23 cellular contexts compared by ENCODE assay signal in the genomic region with DNA sequence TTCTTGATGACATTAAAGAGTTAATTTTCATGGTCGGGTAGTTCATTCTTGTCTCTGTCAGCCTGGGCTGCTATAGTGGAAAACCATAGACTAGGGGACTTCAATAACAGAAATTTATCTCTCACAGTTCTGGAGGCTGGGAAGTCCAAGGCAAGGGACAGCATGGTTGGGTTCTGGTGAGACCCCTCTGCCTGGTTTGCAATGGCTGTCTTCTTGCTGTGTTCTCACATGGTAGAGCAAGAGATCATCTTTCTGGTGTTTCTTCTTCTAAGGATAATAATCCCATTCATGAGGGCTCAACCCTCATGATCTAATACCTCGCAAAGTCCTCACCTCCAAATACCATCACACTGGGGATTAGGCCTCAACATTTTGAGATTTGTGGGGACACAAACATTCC. TPM values are rescaled to one million over a fixed set of nuclear protein-coding genes. Genes with fewer than 3 reads are reported as not detected.
DNase-seq lines count a peak whose midpoint lies in the region; ATAC-seq and FAIRE-seq lines count a peak whose summit lies in the region.
"Had no signal": no experiment of that assay in that cellular context is flagged by ENCODE, and none has a peak within 500 bp of the region (broad histone marks: within the 10 kb centered on the region; RNA-seq: fewer than 3 reads in every experiment).

No MANE protein-coding gene starts in this region.

- FAIRE-seq in GM19239 (lab: Jason Lieb, UNC) = peak; percentile 55
- FAIRE-seq: islet of Langerhans, RCC 7860 had no signal

- no peak overlapping the region for H3K4me3 ChIP-seq in mesendoderm (ENCODE audit: low read length)
- H3K4me3 ChIP-seq: heart right ventricle, lung, skin epidermis, upper lobe of left lung had no signal

- peak overlapping the region; percentile 91 for H3K27ac Mint-ChIP-seq in T-helper 2 cell treated with Interferon-gamma antibody and Interleukin-4, amounts not matched to agents 5 μg/mL and 100 μg/mL, for 36 hours
- peak overlapping the region; percentile 91 for H3K27ac Mint-ChIP-seq in activated CD8-positive, alpha-beta memory T cell treated with anti-CD3 and anti-CD28 coated beads, Interleukin-2, amount 10 ng/mL, durations not matched to agents 7 days and 5 days
- H3K27ac Mint-ChIP-seq in naive thymus-derived CD8-positive, alpha-beta T cell = peak overlapping the region; percentile 94 to 98 (median 96)
- H3K27ac Mint-ChIP-seq: nephron, progenitor cell of endocrine pancreas had no signal

- H4K5ac ChIP-seq in mesendoderm (ENCODE audit: low read length) = no peak overlapping the region

- no peak overlapping the region for H3K4me2 ChIP-seq in mesendoderm (ENCODE audit: low read length)
- H3K4me2 ChIP-seq: SK-N-SH had no signal

- no peak overlapping the region for H3K18ac ChIP-seq in mesendoderm (ENCODE audit: low read length)

- H3K4ac ChIP-seq in mesendoderm (ENCODE audit: low read depth, low read length) = no peak overlapping the region

- no peaks in the 10 kb centered on the region for H3K27me3 Mint-ChIP-seq in T-helper 2 cell treated with Interferon-gamma antibody and Interleukin-4, amounts not matched to agents 5 μg/mL and 100 μg/mL, for 36 hours (ENCODE audit: low read depth)
- H3K27me3 Mint-ChIP-seq in activated CD8-positive, alpha-beta memory T cell treated with anti-CD3 and anti-CD28 coated beads, Interleukin-2, amount 10 ng/mL, durations not matched to agents 7 days and 5 days = no peaks in the 10 kb centered on the region
- H3K27me3 Mint-ChIP-seq in naive thymus-derived CD8-positive, alpha-beta T cell = no peaks in the 10 kb centered on the region
- H3K27me3 Mint-ChIP-seq: progenitor cell of endocrine pancreas had no signal

- H4K8ac ChIP-seq in mesendoderm (ENCODE audit: low read depth, low read length) = no peak overlapping the region

- peak overlapping the region; percentile 59 for H3K4me3 Mint-ChIP-seq in T-helper 2 cell treated with Interferon-gamma antibody and Interleukin-4, amounts not matched to agents 5 μg/mL and 100 μg/mL, for 36 hours
- H3K4me3 Mint-ChIP-seq in activated CD8-positive, alpha-beta memory T cell treated with anti-CD3 and anti-CD28 coated beads, Interleukin-2, amount 10 ng/mL, durations not matched to agents 7 days and 5 days = peak overlapping the region; percentile 30
- peak overlapping the region in 9 of 10 donors; percentile 36 to 84 (median 76) for H3K4me3 Mint-ChIP-seq in naive thymus-derived CD8-positive, alpha-beta T cell
- H3K4me3 Mint-ChIP-seq: nephron had no signal

- no peaks in the 10 kb centered on the region for H3K27me3 ChIP-seq in mesendoderm (ENCODE audit: insufficient read depth, low read length, poor library complexity)
- H3K27me3 ChIP-seq: upper lobe of left lung had no signal

- peaks cover 69% of the 10 kb centered on the region for H3K4me1 Mint-ChIP-seq in T-helper 2 cell treated with Interferon-gamma antibody and Interleukin-4, amounts not matched to agents 5 μg/mL and 100 μg/mL, for 36 hours (ENCODE audit: low read depth)
- peaks cover 89% of the 10 kb centered on the region for H3K4me1 Mint-ChIP-seq in activated CD8-positive, alpha-beta memory T cell treated with anti-CD3 and anti-CD28 coated beads, Interleukin-2, amount 10 ng/mL, durations not matched to agents 7 days and 5 days
- peaks cover 56 to 94% (median 86%) of the 10 kb centered on the region in 4 donors for H3K4me1 Mint-ChIP-seq in naive thymus-derived CD8-positive, alpha-beta T cell
- H3K4me1 Mint-ChIP-seq: nephron had no signal

- no peaks in the 10 kb centered on the region for H3K36me3 ChIP-seq in mesendoderm (ENCODE audit: control insufficient read depth, insufficient read depth, low read length)
- H3K36me3 ChIP-seq: upper lobe of left lung had no signal

- H3K27ac ChIP-seq in mesendoderm (ENCODE audit: low read depth, low read length) = no peak overlapping the region
- H3K27ac ChIP-seq: upper lobe of left lung had no signal

- DNase-seq in T-helper 2 cell treated with Interferon-gamma antibody and Interleukin-4, amounts not matched to agents 5 μg/mL and 100 μg/mL, for 36 hours (ENCODE audit: low spot score) = no peak
- DNase-seq in T-helper 2 cell = no peak
- no peak for DNase-seq in GM19239 (ENCODE audit: insufficient read length, low spot score)
- no peak for DNase-seq in activated CD8-positive, alpha-beta memory T cell treated with anti-CD3 and anti-CD28 coated beads, Interleukin-2, amount 10 ng/mL, durations not matched to agents 7 days and 5 days
- no peak for DNase-seq in naive thymus-derived CD8-positive, alpha-beta T cell
- DNase-seq in midbrain (lab: John Stamatoyannopoulos, UW) = no peak
- no peak for DNase-seq in mesendoderm
- DNase-seq: 8988T, amygdala, caudate nucleus, heart right ventricle, NCI-H1436 treated with DMSO at 0.1 percent for 48 hours, NCI-H774, SK-N-SH, upper lobe of left lung had no signal

- POLR2A ChIA-PET in naive thymus-derived CD8-positive, alpha-beta T cell (lab: Charles Lee) = interaction anchor here (1.0 to 5.8 kb wide), 26 partner anchors 8 to 192 kb away, joined by 3 to 66 read pairs (median 6); a partner anchor contains a TSS

- CTCF ChIA-PET in activated CD8-positive, alpha-beta memory T cell treated with anti-CD3 and anti-CD28 coated beads, Interleukin-2, amount 10 ng/mL, durations not matched to agents 7 days and 5 days (lab: Charles Lee) = interaction anchor here (0.7 to 2.6 kb wide), 5 partner anchors 10 to 61 kb away, joined by 3 to 28 read pairs (median 3); no protein-coding TSS in a partner anchor

- ATAC-seq in activated CD8-positive, alpha-beta memory T cell treated with anti-CD3 and anti-CD28 coated beads, Interleukin-2, amount 10 ng/mL, durations not matched to agents 7 days and 5 days = peak; percentile 2
- ATAC-seq in naive thymus-derived CD8-positive, alpha-beta T cell = peak; percentile 6 to 11
- no peak for ATAC-seq in GM19395 (IDR thresholded peaks at IDR 0.05; ENCODE audit: unreplicated experiment)
- ATAC-seq: heart right ventricle had no signal

- no peak overlapping the region for H3K9ac ChIP-seq in mesendoderm (ENCODE audit: low read length)
- H3K9ac ChIP-seq: SK-N-SH had no signal

- H2BK5ac ChIP-seq in mesendoderm (ENCODE audit: low read length) = no peak overlapping the region

- H2BK15ac ChIP-seq in mesendoderm (replicated peaks; ENCODE audit: low read depth) = no peak overlapping the region

- H2AK5ac ChIP-seq in mesendoderm (ENCODE audit: low read length) = no peak overlapping the region

- no peaks in the 10 kb centered on the region for H3K4me1 ChIP-seq in mesendoderm (ENCODE audit: control insufficient read depth, low read depth, low read length)

- no peaks in the 10 kb centered on the region for H3K79me1 ChIP-seq in mesendoderm (ENCODE audit: low read length)

- H3K56ac ChIP-seq in mesendoderm (ENCODE audit: low read length) = no peak overlapping the region

- no peak overlapping the region for H3K23ac ChIP-seq in mesendoderm (ENCODE audit: low read length)

- no peaks in the 10 kb centered on the region for H3K79me2 ChIP-seq in mesendoderm (ENCODE audit: control insufficient read depth, insufficient read depth, low read length)

- no peaks in the 10 kb centered on the region for H3K9me3 Mint-ChIP-seq in T-helper 2 cell treated with Interferon-gamma antibody and Interleukin-4, amounts not matched to agents 5 μg/mL and 100 μg/mL, for 36 hours
- no peaks in the 10 kb centered on the region for H3K9me3 Mint-ChIP-seq in activated CD8-positive, alpha-beta memory T cell treated with anti-CD3 and anti-CD28 coated beads, Interleukin-2, amount 10 ng/mL, durations not matched to agents 7 days and 5 days (ENCODE audit: low read depth)
- peaks cover 0 to 5% (median 0%) of the 10 kb centered on the region in 9 donors for H3K9me3 Mint-ChIP-seq in naive thymus-derived CD8-positive, alpha-beta T cell
- H3K9me3 Mint-ChIP-seq: nephron had no signal

- WGBS in mesendoderm (ENCODE audit: extremely low coverage, insufficient coverage, low lambda C conversion rate) = no CpG with 5 or more reads among the region's 2 CpGs

- peaks cover 62% of the 10 kb centered on the region for H3K36me3 Mint-ChIP-seq in T-helper 2 cell treated with Interferon-gamma antibody and Interleukin-4, amounts not matched to agents 5 μg/mL and 100 μg/mL, for 36 hours (ENCODE audit: low read depth)
- H3K36me3 Mint-ChIP-seq in activated CD8-positive, alpha-beta memory T cell treated with anti-CD3 and anti-CD28 coated beads, Interleukin-2, amount 10 ng/mL, durations not matched to agents 7 days and 5 days = peaks cover 64% of the 10 kb centered on the region
- peaks cover 16 to 50% (median 26%) of the 10 kb centered on the region in 3 donors for H3K36me3 Mint-ChIP-seq in naive thymus-derived CD8-positive, alpha-beta T cell

- no peak overlapping the region for H2BK120ac ChIP-seq in mesendoderm (ENCODE audit: low read depth, low read length)

RNA-seq across cellular contexts. Expression of a gene that starts 50.1 kb away (rescaled TPM):
- total RNA-seq in activated CD8-positive, alpha-beta memory T cell treated with anti-CD3 and anti-CD28 coated beads, Interleukin-2, amount 10 ng/mL, durations not matched to agents 7 days and 5 days = 100 to 1,000 TPM; 136 to 145 TPM
- total RNA-seq in naive thymus-derived CD8-positive, alpha-beta T cell = 100 to 1,000 TPM; 233 to 249 TPM
- 100 to 1,000 TPM; 328 to 416 (median 383) TPM for polyA plus RNA-seq in naive thymus-derived CD8-positive, alpha-beta T cell
- polyA plus RNA-seq in mesendoderm (2013, experiment 1 of 2) = 1.1 TPM
- 0.90 TPM for polyA plus RNA-seq in mesendoderm (2013, experiment 2 of 2)
- total RNA-seq: fibroblast of lung had no signal
- polyA plus RNA-seq: fibroblast of lung, SK-N-SH had no signal
